Comparison of ENCODE assay signal across 19 cellular contexts in the genomic region with DNA sequence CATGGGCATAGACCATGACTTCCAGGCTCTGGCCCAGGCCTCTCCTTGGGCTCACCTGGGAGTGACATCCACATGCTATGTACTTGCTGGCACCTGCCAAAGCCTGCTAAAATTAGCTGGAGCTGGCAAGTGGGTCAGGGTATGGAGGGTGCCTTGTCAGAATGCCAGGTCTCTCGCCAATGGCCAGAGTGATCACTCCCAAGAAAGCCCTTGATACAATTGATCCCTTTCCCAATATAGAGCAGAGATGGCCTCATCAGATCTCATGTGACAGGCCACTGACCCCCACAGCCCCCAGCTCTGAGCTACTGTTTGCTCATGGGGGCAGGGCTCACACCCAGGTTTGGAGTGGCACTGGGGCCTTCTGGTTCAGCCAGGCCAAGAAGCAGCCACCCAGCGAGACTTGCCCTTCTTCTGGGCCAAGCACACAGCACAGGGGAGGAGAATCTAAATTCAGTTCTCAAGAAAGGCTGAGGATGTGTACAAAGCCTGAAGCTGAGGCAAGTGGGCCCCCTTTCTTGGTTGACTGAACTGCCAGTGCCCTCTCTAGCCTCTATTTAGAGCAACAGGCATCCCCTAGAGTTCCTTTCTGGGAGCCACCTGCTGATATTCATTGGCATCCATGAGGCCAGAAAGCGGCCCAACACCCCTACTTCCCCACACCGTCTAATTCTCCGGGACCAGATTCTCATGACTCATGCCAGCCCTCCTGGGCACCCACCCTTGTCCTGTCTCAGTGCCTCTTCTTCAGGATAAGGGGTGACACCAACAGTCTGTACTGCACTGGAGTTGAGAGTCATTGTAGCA. TPM values are rescaled to one million over a fixed set of nuclear protein-coding genes. Genes with fewer than 3 reads are reported as not detected.
A peak's percentile ranks its signal among the peaks of the same experiment; 100 is the strongest.
DNase-seq lines count a peak whose midpoint lies in the region; ATAC-seq and TF ChIP-seq lines count a peak whose summit lies in the region.
"Had no signal": no experiment of that assay in that cellular context is flagged by ENCODE, and none has a peak within 500 bp of the region (broad histone marks: within the 10 kb centered on the region; RNA-seq: fewer than 3 reads in every experiment).

No MANE protein-coding gene starts in this region.

- 67 to 70% methylated on average over 4 to 5 of the region's 5 CpGs for WGBS in thyroid gland, 2 donors

- no peaks in the 10 kb centered on the region for H3K36me3 ChIP-seq in thyroid gland
- H3K36me3 ChIP-seq: BLaER1 had no signal

- ATAC-seq in HG02623 (IDR thresholded peaks at IDR 0.05; ENCODE audit: unreplicated experiment), result no peak
- ATAC-seq: GM12878, GM23338, HCT116, Panc1 had no signal

- H3K9me3 ChIP-seq in thyroid gland, result no peaks in the 10 kb centered on the region

- H3K4me1 ChIP-seq in thyroid gland, result peaks cover 8 to 31% of the 10 kb centered on the region in 2 donors
- H3K4me1 ChIP-seq: BLaER1 had no signal

- no peak overlapping the region for H3K4me3 ChIP-seq in thyroid gland (replicated peaks in 1 of 3)
- H3K4me3 ChIP-seq: BLaER1, GM12878, GM23338 had no signal

- DNase-seq in activated effector memory CD4-positive, alpha-beta T cell treated with anti-CD3 and anti-CD28 coated beads, Interleukin-2, amount 50 U/mL, for 16 hours, result peak; percentile 30
- no peak for DNase-seq in activated effector memory CD4-positive, alpha-beta T cell treated with Interleukin-2 at 50 U/mL for 16 hours
- DNase-seq in cerebellar nuclear complex (lab: John Stamatoyannopoulos, UW) (peak; percentile 25 to 59), islet precursor cell (peak; percentile 30), thyroid gland (peak; percentile 76 to 78)
- no peak for DNase-seq in central memory CD4-positive, alpha-beta T cell
- DNase-seq: CD8-positive, alpha-beta memory T cell; DMS79 treated with DMSO at 0.1 percent for 48 hours; KBM-7; MV-4-11; NCI-H1436 treated with DMSO at 0.1 percent for 48 hours; NCI-H2081 treated with DMSO at 0.1 percent for 48 hours; NCI-H510A had no signal

- H3K27me3 ChIP-seq in thyroid gland, result no peaks in the 10 kb centered on the region
- H3K27me3 ChIP-seq: BLaER1 had no signal

- no peak for TF ChIP-seq POLR2A in thyroid gland (IDR thresholded peaks at IDR 0.05)

- no peak for TF ChIP-seq CTCF in thyroid gland (IDR thresholded peaks at IDR 0.05)

- intact Hi-C loops in thyroid gland (cut with DNase I), result no loop called here

- peak overlapping the region in 2 of 3 donors; percentile 5 to 31 for H3K27ac ChIP-seq in thyroid gland
- H3K27ac ChIP-seq: BLaER1 had no signal

RNA-seq across cellular contexts. Expression of a gene that starts 18.9 kb away (rescaled TPM):
- total RNA-seq in thyroid gland, result not detected
- total RNA-seq: CD8-positive, alpha-beta memory T cell; GM12878; GM23338 had no signal

RNA-seq across cellular contexts. Expression of a gene that starts 29.2 kb away (rescaled TPM):
- total RNA-seq in thyroid gland, result under 1 TPM in 2 of 4 donors, not detected in 2; 0.22 to 0.73 TPM
- total RNA-seq: GM12878 had no signal

RNA-seq across cellular contexts. Expression of a gene that starts 36.7 kb away (rescaled TPM):
- total RNA-seq in thyroid gland, result 10 to 100 TPM; 48.8 to 65.8 (median 55.1) TPM

RNA-seq across cellular contexts. Expression of a gene that starts 40.8 kb away (rescaled TPM):
- 10 to 100 TPM; 51.7 to 90.0 (median 60.2) TPM for total RNA-seq in thyroid gland

RNA-seq across cellular contexts. Expression of a gene that starts 55.9 kb away (rescaled TPM):
- total RNA-seq in thyroid gland, result 100 to 1,000 TPM in 1 of 4 donors, 10 to 100 TPM in 3; 38.9 to 151 (median 57.6) TPM

Comparison
In these comparisons a context has a peak if more than half of its experiments do, and no peak if none do; other contexts are left out.
1. DNase-seq: peak in activated effector memory CD4-positive, alpha-beta T cell treated with anti-CD3 and anti-CD28 coated beads, Interleukin-2, amount 50 U/mL, for 16 hours (single experiment), cerebellar nuclear complex (2 of 2), islet precursor cell (single experiment) and thyroid gland (2 of 2); none in activated effector memory CD4-positive, alpha-beta T cell treated with Interleukin-2 at 50 U/mL for 16 hours (single experiment) and central memory CD4-positive, alpha-beta T cell (single experiment).